ENCODE assay signal across 33 cellular contexts in the genomic region with DNA sequence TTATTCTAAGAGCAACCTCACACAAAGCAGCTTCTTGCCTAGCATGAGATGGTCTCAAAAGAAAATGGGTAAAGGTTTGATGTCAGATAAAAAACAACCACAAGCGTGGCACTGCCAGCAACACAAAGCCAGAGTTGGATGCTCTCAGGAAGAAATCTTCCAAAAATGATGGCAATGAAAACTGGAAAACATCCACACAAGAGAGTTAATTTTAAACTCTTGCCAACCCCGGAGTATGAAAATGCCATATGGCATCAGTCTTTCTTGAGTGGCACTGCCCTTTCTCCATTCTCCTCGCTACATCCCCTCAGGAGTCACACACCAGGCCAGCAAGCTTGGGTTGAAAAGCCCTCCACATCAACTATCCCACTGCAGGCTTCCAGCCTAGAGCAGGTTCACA. TPM values are rescaled to one million over a fixed set of nuclear protein-coding genes. Genes with fewer than 3 reads are reported as not detected.
"Had no signal": no experiment of that assay in that cellular context is flagged by ENCODE, and none has a peak within 500 bp of the region (broad histone marks: within the 10 kb centered on the region; RNA-seq: fewer than 3 reads in every experiment).

No MANE protein-coding gene starts in this region.

- H3K4me3 Mint-ChIP-seq: activated CD4-positive, alpha-beta memory T cell treated with anti-CD3 and anti-CD28 coated beads for 36 hours; activated CD4-positive, alpha-beta T cell treated with anti-CD3 and anti-CD28 coated beads for 36 hours; activated CD4-positive, alpha-beta T cell treated with anti-CD3 and anti-CD28 coated beads, Interleukin-2, amount 10 ng/mL, durations not matched to agents 24 days and 14 days; activated CD8-positive, alpha-beta memory T cell treated with anti-CD3 and anti-CD28 coated beads, Interleukin-2, amount 10 ng/mL, durations not matched to agents 7 days and 5 days; activated CD8-positive, alpha-beta T cell treated with anti-CD3 and anti-CD28 coated beads, Interleukin-2, amount 10 ng/mL, durations not matched to agents 7 days and 5 days; activated naive CD4-positive, alpha-beta T cell treated with anti-CD3 and anti-CD28 coated beads for 36 hours; activated naive CD4-positive, alpha-beta T cell treated with anti-CD3 and anti-CD28 coated beads, Interleukin-2, amount 50 U/mL, for 24 hours; activated naive CD8-positive, alpha-beta T cell treated with anti-CD3 and anti-CD28 coated beads for 36 hours; activated naive CD8-positive, alpha-beta T cell treated with anti-CD3 and anti-CD28 coated beads, Interleukin-2, amount 50 U/mL, for 24 hours; activated T-helper 1 cell treated with anti-CD3 and anti-CD28 coated beads, Interleukin-12 subunit alpha, Interleukin-12 subunit beta, Interleukin-2, Interleukin-4 antibody, amounts not matched to agents 30 ng/mL and 10 ng/mL and 1 ng/mL, durations not matched to agents 14 hours and 24 hours and 36 hours; effector memory CD8-positive, alpha-beta T cell had no signal

- H3K9me3 ChIP-seq: adrenal gland, body of pancreas, esophagus muscularis mucosa, gastrocnemius medialis, heart right ventricle had no signal

- H3K27me3 ChIP-seq: adrenal gland, body of pancreas, esophagus muscularis mucosa, foreskin keratinocyte, gastrocnemius medialis, heart right ventricle had no signal

- H3K4me1 Mint-ChIP-seq: activated CD4-positive, alpha-beta T cell treated with anti-CD3 and anti-CD28 coated beads for 36 hours; activated CD4-positive, alpha-beta T cell treated with anti-CD3 and anti-CD28 coated beads, Interleukin-2, amount 10 ng/mL, durations not matched to agents 24 days and 14 days; activated CD8-positive, alpha-beta memory T cell treated with anti-CD3 and anti-CD28 coated beads, Interleukin-2, amount 10 ng/mL, durations not matched to agents 7 days and 5 days; activated naive CD4-positive, alpha-beta T cell treated with anti-CD3 and anti-CD28 coated beads, Interleukin-2, amount 50 U/mL, for 24 hours; activated naive CD8-positive, alpha-beta T cell treated with anti-CD3 and anti-CD28 coated beads for 36 hours; activated naive CD8-positive, alpha-beta T cell treated with anti-CD3 and anti-CD28 coated beads, Interleukin-2, amount 50 U/mL, for 24 hours had no signal

- H3K27me3 Mint-ChIP-seq: activated CD4-positive, alpha-beta memory T cell treated with anti-CD3 and anti-CD28 coated beads for 36 hours; activated CD4-positive, alpha-beta T cell treated with anti-CD3 and anti-CD28 coated beads for 36 hours; activated CD4-positive, alpha-beta T cell treated with anti-CD3 and anti-CD28 coated beads, Interleukin-2, amount 10 ng/mL, durations not matched to agents 24 days and 14 days; activated CD8-positive, alpha-beta memory T cell treated with anti-CD3 and anti-CD28 coated beads, Interleukin-2, amount 10 ng/mL, durations not matched to agents 7 days and 5 days; activated naive CD4-positive, alpha-beta T cell treated with anti-CD3 and anti-CD28 coated beads, Interleukin-2, amount 50 U/mL, for 24 hours; activated naive CD8-positive, alpha-beta T cell treated with anti-CD3 and anti-CD28 coated beads for 36 hours; activated naive CD8-positive, alpha-beta T cell treated with anti-CD3 and anti-CD28 coated beads, Interleukin-2, amount 50 U/mL, for 24 hours; effector memory CD8-positive, alpha-beta T cell had no signal

- DNase-seq: activated CD4-positive, alpha-beta memory T cell treated with anti-CD3 and anti-CD28 coated beads for 36 hours; activated CD4-positive, alpha-beta T cell treated with anti-CD3 and anti-CD28 coated beads for 36 hours; activated CD4-positive, alpha-beta T cell treated with anti-CD3 and anti-CD28 coated beads, Interleukin-2, amount 10 ng/mL, durations not matched to agents 24 days and 14 days; activated CD4-positive, CD25-positive, alpha-beta regulatory T cell; activated CD4-positive, CD25-positive, alpha-beta regulatory T cell treated with anti-CD3 and anti-CD28 coated beads, Interleukin-2, amount 50 U/mL, for 72 hours; activated CD8-positive, alpha-beta memory T cell treated with anti-CD3 and anti-CD28 coated beads, Interleukin-2, amount 10 ng/mL, durations not matched to agents 7 days and 5 days; activated CD8-positive, alpha-beta memory T cell treated with anti-CD3 and anti-CD28 coated beads, Interleukin-2, amount 50 U/mL, for 4 hours; activated CD8-positive, alpha-beta T cell treated with anti-CD3 and anti-CD28 coated beads, Interleukin-2, amount 10 ng/mL, durations not matched to agents 7 days and 5 days; activated effector memory CD4-positive, alpha-beta T cell treated with anti-CD3 and anti-CD28 coated beads, Interleukin-2, amount 50 U/mL, for 16 hours; activated naive CD4-positive, alpha-beta T cell treated with anti-CD3 and anti-CD28 coated beads for 36 hours; activated naive CD8-positive, alpha-beta T cell treated with anti-CD3 and anti-CD28 coated beads for 36 hours; activated naive CD8-positive, alpha-beta T cell treated with anti-CD3 and anti-CD28 coated beads, Interleukin-2, amount 50 U/mL, for 24 hours; activated T-cell treated with anti-CD3 and anti-CD28 coated beads, Interleukin-2, amount 50 U/mL, for 1 hour; activated T-cell treated with anti-CD3 and anti-CD28 coated beads, Interleukin-2, amount 50 U/mL, for 48 hours; adrenal gland; amygdala; aorta; body of pancreas; central memory CD4-positive, alpha-beta T cell; cortex of kidney; effector CD4-positive, alpha-beta T cell; effector memory CD8-positive, alpha-beta T cell; erythroblast; foreskin keratinocyte; gastrocnemius medialis; heart right ventricle; T-helper 2 cell had no signal

- H3K36me3 Mint-ChIP-seq: activated CD4-positive, alpha-beta memory T cell treated with anti-CD3 and anti-CD28 coated beads for 36 hours; activated CD8-positive, alpha-beta memory T cell treated with anti-CD3 and anti-CD28 coated beads, Interleukin-2, amount 10 ng/mL, durations not matched to agents 7 days and 5 days; activated naive CD4-positive, alpha-beta T cell treated with anti-CD3 and anti-CD28 coated beads, Interleukin-2, amount 50 U/mL, for 24 hours; activated naive CD8-positive, alpha-beta T cell treated with anti-CD3 and anti-CD28 coated beads for 36 hours had no signal

- H3K4me1 ChIP-seq: foreskin keratinocyte, gastrocnemius medialis had no signal

- H3K27ac ChIP-seq: adrenal gland, body of pancreas, esophagus muscularis mucosa, foreskin keratinocyte, gastrocnemius medialis had no signal

- H3K9me3 Mint-ChIP-seq: activated CD4-positive, alpha-beta memory T cell treated with anti-CD3 and anti-CD28 coated beads for 36 hours; activated CD4-positive, alpha-beta T cell treated with anti-CD3 and anti-CD28 coated beads, Interleukin-2, amount 10 ng/mL, durations not matched to agents 24 days and 14 days; activated naive CD4-positive, alpha-beta T cell treated with anti-CD3 and anti-CD28 coated beads, Interleukin-2, amount 50 U/mL, for 24 hours; activated naive CD8-positive, alpha-beta T cell treated with anti-CD3 and anti-CD28 coated beads, Interleukin-2, amount 50 U/mL, for 24 hours; activated T-helper 1 cell treated with anti-CD3 and anti-CD28 coated beads, Interleukin-12 subunit alpha, Interleukin-12 subunit beta, Interleukin-2, Interleukin-4 antibody, amounts not matched to agents 30 ng/mL and 10 ng/mL and 1 ng/mL, durations not matched to agents 14 hours and 24 hours and 36 hours; activated T-helper 2 cell treated with anti-CD3 and anti-CD28 coated beads, Interferon-gamma antibody, Interleukin-2, Interleukin-4, amounts not matched to agents 10 μg/mL and 5 μg/mL and 100 μg/mL, durations not matched to agents 14 hours and 24 hours and 36 hours had no signal

- H3K27ac Mint-ChIP-seq: activated CD4-positive, alpha-beta memory T cell treated with anti-CD3 and anti-CD28 coated beads for 36 hours; activated CD4-positive, alpha-beta T cell treated with anti-CD3 and anti-CD28 coated beads for 36 hours; activated CD4-positive, alpha-beta T cell treated with anti-CD3 and anti-CD28 coated beads, Interleukin-2, amount 10 ng/mL, durations not matched to agents 24 days and 14 days; activated CD8-positive, alpha-beta memory T cell treated with anti-CD3 and anti-CD28 coated beads, Interleukin-2, amount 10 ng/mL, durations not matched to agents 7 days and 5 days; activated CD8-positive, alpha-beta T cell treated with anti-CD3 and anti-CD28 coated beads, Interleukin-2, amount 10 ng/mL, durations not matched to agents 7 days and 5 days; activated naive CD4-positive, alpha-beta T cell treated with anti-CD3 and anti-CD28 coated beads for 36 hours; activated naive CD4-positive, alpha-beta T cell treated with anti-CD3 and anti-CD28 coated beads, Interleukin-2, amount 50 U/mL, for 24 hours; activated naive CD8-positive, alpha-beta T cell treated with anti-CD3 and anti-CD28 coated beads for 36 hours; activated naive CD8-positive, alpha-beta T cell treated with anti-CD3 and anti-CD28 coated beads, Interleukin-2, amount 50 U/mL, for 24 hours; activated T-helper 1 cell treated with anti-CD3 and anti-CD28 coated beads, Interleukin-12 subunit alpha, Interleukin-12 subunit beta, Interleukin-2, Interleukin-4 antibody, amounts not matched to agents 30 ng/mL and 10 ng/mL and 1 ng/mL, durations not matched to agents 14 hours and 24 hours and 36 hours; activated T-helper 2 cell treated with anti-CD3 and anti-CD28 coated beads, Interferon-gamma antibody, Interleukin-2, Interleukin-4, amounts not matched to agents 10 μg/mL and 5 μg/mL and 100 μg/mL, durations not matched to agents 14 hours and 24 hours and 36 hours; effector memory CD8-positive, alpha-beta T cell had no signal

RNA-seq across cellular contexts. Expression of a gene that starts 41.0 kb away (rescaled TPM):
- total RNA-seq: activated CD4-positive, alpha-beta memory T cell treated with anti-CD3 and anti-CD28 coated beads for 36 hours; activated CD4-positive, alpha-beta T cell treated with anti-CD3 and anti-CD28 coated beads for 36 hours; activated CD4-positive, alpha-beta T cell treated with anti-CD3 and anti-CD28 coated beads, Interleukin-2, amount 10 ng/mL, durations not matched to agents 24 days and 14 days; activated CD8-positive, alpha-beta memory T cell treated with anti-CD3 and anti-CD28 coated beads for 36 hours; activated CD8-positive, alpha-beta memory T cell treated with anti-CD3 and anti-CD28 coated beads, Interleukin-2, amount 10 ng/mL, durations not matched to agents 7 days and 5 days; activated CD8-positive, alpha-beta T cell treated with anti-CD3 and anti-CD28 coated beads, Interleukin-2, amount 10 ng/mL, durations not matched to agents 7 days and 5 days; activated naive CD4-positive, alpha-beta T cell treated with anti-CD3 and anti-CD28 coated beads for 36 hours; activated naive CD8-positive, alpha-beta T cell treated with anti-CD3 and anti-CD28 coated beads for 36 hours; activated T-helper 1 cell treated with anti-CD3 and anti-CD28 coated beads, Interleukin-12 subunit alpha, Interleukin-12 subunit beta, Interleukin-2, Interleukin-4 antibody, amounts not matched to agents 30 ng/mL and 10 ng/mL and 1 ng/mL, durations not matched to agents 14 hours and 24 hours and 36 hours; activated T-helper 2 cell treated with anti-CD3 and anti-CD28 coated beads, Interferon-gamma antibody, Interleukin-2, Interleukin-4, amounts not matched to agents 10 μg/mL and 5 μg/mL and 100 μg/mL, durations not matched to agents 14 hours and 24 hours and 36 hours; T-helper 1 cell treated with Interleukin-12 subunit alpha and Interleukin-12 subunit beta and Interleukin-4 antibody, amounts not matched to agents 30 ng/mL and 1 ng/mL, for 36 hours had no signal
